25 cellular contexts compared by ENCODE assay signal in genomic region chr15:36599824-36600365, GRCh38. TPM values are rescaled to one million over a fixed set of nuclear protein-coding genes. Genes with fewer than 3 reads are reported as not detected.
DNase-seq lines count a peak whose midpoint lies in the region; ATAC-seq and TF ChIP-seq lines count a peak whose summit lies in the region.
"Had no signal": no experiment of that assay in that cellular context is flagged by ENCODE, and none has a peak within 500 bp of the region (broad histone marks: within the 10 kb centered on the region; RNA-seq: fewer than 3 reads in every experiment).

No MANE protein-coding gene starts in this region.

- H3K9me3 Mint-ChIP-seq in neural progenitor cell = peaks cover 2% of the 10 kb centered on the region
- H3K9me3 Mint-ChIP-seq: activated CD4-positive, alpha-beta T cell treated with anti-CD3 and anti-CD28 coated beads, Interleukin-2, amount 10 ng/mL, durations not matched to agents 7 days and 5 days; natural killer cell treated with Interleukin-12 subunit alpha and Interleukin-12 subunit beta and Interleukin-15 and Interleukin-18, amount 100 ng/mL, for 72 hours; stimulated activated effector memory CD8-positive, alpha-beta T cell treated with anti-CD3 and anti-CD28 coated beads, Interleukin-12 subunit alpha, Interleukin-12 subunit beta, amount 100 ng/mL, for 72 hours had no signal

- H3K27me3 Mint-ChIP-seq in neural progenitor cell (ENCODE audit: insufficient read depth, low read depth) = peaks cover 3% of the 10 kb centered on the region
- H3K27me3 Mint-ChIP-seq: activated CD4-positive, alpha-beta T cell treated with anti-CD3 and anti-CD28 coated beads, Interleukin-2, amount 10 ng/mL, durations not matched to agents 7 days and 5 days; activated CD8-positive, alpha-beta memory T cell treated with anti-CD3 and anti-CD28 coated beads, Interleukin-2, amount 10 ng/mL, durations not matched to agents 7 days and 5 days; natural killer cell treated with Interleukin-12 subunit alpha and Interleukin-12 subunit beta and Interleukin-15 and Interleukin-18, amount 100 ng/mL, for 72 hours had no signal

- no peak for TF ChIP-seq EP300 in gastroesophageal sphincter (IDR thresholded peaks at IDR 0.05)

- intact Hi-C loops in tibial artery (cut with DNase I; ENCODE audit: low total_unique reads) = no loop called here

- no peak overlapping the region for H3K4me3 ChIP-seq in gastroesophageal sphincter
- no peak overlapping the region for H3K4me3 ChIP-seq in neural progenitor cell
- no peak overlapping the region for H3K4me3 ChIP-seq in tibial artery
- H3K4me3 ChIP-seq: ascending aorta, SK-N-MC had no signal

- H3K27me3 ChIP-seq in gastroesophageal sphincter = no peaks in the 10 kb centered on the region
- H3K27me3 ChIP-seq in neural progenitor cell = no peaks in the 10 kb centered on the region
- H3K27me3 ChIP-seq in tibial artery = no peaks in the 10 kb centered on the region
- H3K27me3 ChIP-seq: ascending aorta had no signal

- no peak overlapping the region for H2AFZ ChIP-seq in neural progenitor cell (replicated peaks)

- no peaks in the 10 kb centered on the region for H4K20me1 ChIP-seq in neural progenitor cell (ENCODE audit: low read depth)

- no peak for TF ChIP-seq POLR2A in gastroesophageal sphincter (IDR thresholded peaks at IDR 0.05)

- H3K36me3 ChIP-seq in gastroesophageal sphincter (no peaks in the 10 kb centered on the region), neural progenitor cell (no peaks in the 10 kb centered on the region), tibial artery (no peaks in the 10 kb centered on the region)
- H3K36me3 ChIP-seq: ascending aorta had no signal

- DNase-seq in DMS 273 (lab: John Stamatoyannopoulos, UW; ENCODE audit: unreplicated experiment) (peak; percentile 1), DMS 273 treated with DMSO at 0.1 percent for 48 hours (lab: John Stamatoyannopoulos, UW) (no peak), neural progenitor cell (ENCODE audit: low spot score) (no peak), tibial artery (no peak), amniotic stem cell (lab: John Stamatoyannopoulos, UW) (no peak), NCI-H128 (lab: John Stamatoyannopoulos, UW; ENCODE audit: unreplicated experiment) (no peak)
- DNase-seq: activated CD4-positive, alpha-beta T cell treated with anti-CD3 and anti-CD28 coated beads, Interleukin-2, amount 10 ng/mL, durations not matched to agents 7 days and 5 days; activated CD8-positive, alpha-beta memory T cell treated with anti-CD3 and anti-CD28 coated beads, Interleukin-2, amount 10 ng/mL, durations not matched to agents 7 days and 5 days; activated naive CD4-positive, alpha-beta T cell treated with anti-CD3 and anti-CD28 coated beads, Interleukin-2, amount 50 U/mL, for 16 hours; AML-193; cerebellar nuclear complex; DMS79; kidney glomerular epithelial cell; NCI-H1105 treated with DMSO at 0.1 percent for 48 hours; NCI-H510A treated with DMSO at 0.1 percent for 48 hours; posterior cingulate gyrus; stimulated activated CD4-positive, alpha-beta T cell treated with anti-CD3 and anti-CD28 coated beads, Interleukin-2, amount 100 ng/mL, for 24 hours; T-helper 2 cell had no signal

- no peaks in the 10 kb centered on the region for H3F3A ChIP-seq in neural progenitor cell (ENCODE audit: low read depth)

- no peak overlapping the region for H3K4me3 Mint-ChIP-seq in neural progenitor cell
- H3K4me3 Mint-ChIP-seq: activated CD4-positive, alpha-beta T cell treated with anti-CD3 and anti-CD28 coated beads, Interleukin-2, amount 10 ng/mL, durations not matched to agents 7 days and 5 days; activated CD8-positive, alpha-beta memory T cell treated with anti-CD3 and anti-CD28 coated beads, Interleukin-2, amount 10 ng/mL, durations not matched to agents 7 days and 5 days; natural killer cell treated with Interleukin-12 subunit alpha and Interleukin-12 subunit beta and Interleukin-15 and Interleukin-18, amount 100 ng/mL, for 72 hours; stimulated activated effector memory CD8-positive, alpha-beta T cell treated with anti-CD3 and anti-CD28 coated beads, Interleukin-12 subunit alpha, Interleukin-12 subunit beta, amount 100 ng/mL, for 72 hours had no signal

- H3K4me1 ChIP-seq in gastroesophageal sphincter = peaks cover 6 to 82% (median 8%) of the 10 kb centered on the region in 3 donors
- H3K4me1 ChIP-seq in neural progenitor cell = peaks cover 18% of the 10 kb centered on the region
- H3K4me1 ChIP-seq in tibial artery = peaks cover 0 to 28% (median 3%) of the 10 kb centered on the region in 4 donors

- WGBS in gastroesophageal sphincter (ENCODE audit: low coverage in 1 of 2), 2 donors = 86 to 90% methylated on average over 1 of the region's 1 CpG

- no peak overlapping the region for H3K4me2 ChIP-seq in neural progenitor cell

- H3K9ac ChIP-seq in neural progenitor cell = no peak overlapping the region

- H3K9me3 ChIP-seq in gastroesophageal sphincter (no peaks in the 10 kb centered on the region), neural progenitor cell (ENCODE audit: low read depth) (no peaks in the 10 kb centered on the region), tibial artery (no peaks in the 10 kb centered on the region)
- H3K9me3 ChIP-seq: ascending aorta had no signal

- peaks cover 2% of the 10 kb centered on the region for H3K36me3 Mint-ChIP-seq in neural progenitor cell
- H3K36me3 Mint-ChIP-seq: activated CD8-positive, alpha-beta memory T cell treated with anti-CD3 and anti-CD28 coated beads, Interleukin-2, amount 10 ng/mL, durations not matched to agents 7 days and 5 days; natural killer cell treated with Interleukin-12 subunit alpha and Interleukin-12 subunit beta and Interleukin-15 and Interleukin-18, amount 100 ng/mL, for 72 hours; stimulated activated effector memory CD8-positive, alpha-beta T cell treated with anti-CD3 and anti-CD28 coated beads, Interleukin-12 subunit alpha, Interleukin-12 subunit beta, amount 100 ng/mL, for 72 hours had no signal

- TF ChIP-seq CTCF in gastroesophageal sphincter (IDR thresholded peaks at IDR 0.05) (no peak), neural progenitor cell (IDR thresholded peaks at IDR 0.05) (no peak), tibial artery (IDR thresholded peaks at IDR 0.05) (no peak)

- no peaks in the 10 kb centered on the region for H3K79me2 ChIP-seq in neural progenitor cell (ENCODE audit: low read depth)

- peaks cover 39% of the 10 kb centered on the region for H3K4me1 Mint-ChIP-seq in neural progenitor cell

- H3K27ac Mint-ChIP-seq in neural progenitor cell = peak overlapping the region; percentile 5
- H3K27ac Mint-ChIP-seq: activated CD4-positive, alpha-beta T cell treated with anti-CD3 and anti-CD28 coated beads, Interleukin-2, amount 10 ng/mL, durations not matched to agents 7 days and 5 days; activated CD8-positive, alpha-beta memory T cell treated with anti-CD3 and anti-CD28 coated beads, Interleukin-2, amount 10 ng/mL, durations not matched to agents 7 days and 5 days; natural killer cell treated with Interleukin-12 subunit alpha and Interleukin-12 subunit beta and Interleukin-15 and Interleukin-18, amount 100 ng/mL, for 72 hours; stimulated activated effector memory CD8-positive, alpha-beta T cell treated with anti-CD3 and anti-CD28 coated beads, Interleukin-12 subunit alpha, Interleukin-12 subunit beta, amount 100 ng/mL, for 72 hours had no signal

- H3K27ac ChIP-seq in gastroesophageal sphincter (peak overlapping the region; percentile 86 to 99 (median 89)), neural progenitor cell (no peak overlapping the region), tibial artery (peak overlapping the region; percentile 75 to 84)
- H3K27ac ChIP-seq: 22Rv1, SK-N-MC had no signal

- ATAC-seq in gastroesophageal sphincter = no peak
- no peak for ATAC-seq in HG02981 (IDR thresholded peaks at IDR 0.05; ENCODE audit: unreplicated experiment)
- ATAC-seq: activated CD8-positive, alpha-beta memory T cell treated with anti-CD3 and anti-CD28 coated beads, Interleukin-2, amount 10 ng/mL, durations not matched to agents 7 days and 5 days; natural killer cell treated with Interleukin-12 subunit alpha and Interleukin-12 subunit beta and Interleukin-15 and Interleukin-18, amount 100 ng/mL, for 72 hours; stimulated activated effector memory CD8-positive, alpha-beta T cell treated with anti-CD3 and anti-CD28 coated beads, Interleukin-12 subunit alpha, Interleukin-12 subunit beta, amount 100 ng/mL, for 72 hours had no signal

RNA-seq across cellular contexts. Expression of gene CDIN1, which starts 20.5 kb away (rescaled TPM):
- 10 to 100 TPM; 12.5 to 29.9 (median 21.5) TPM for total RNA-seq in gastroesophageal sphincter
- total RNA-seq in neural progenitor cell (ENCODE audit: low replicate concordance) = 13.2 and 13.3 TPM in 2 replicates
